ENCODE assay signal across 8 cellular contexts in genomic region chr2:73268831-73269685, GRCh38. TPM values are rescaled to one million over a fixed set of nuclear protein-coding genes. Genes with fewer than 3 reads are reported as not detected.
DNase-seq lines count a peak whose midpoint lies in the region; ATAC-seq and TF ChIP-seq lines count a peak whose summit lies in the region.

No MANE protein-coding gene starts in this region.

- no peaks in the 10 kb centered on the region for H3K27me3 ChIP-seq in lung (ENCODE audit: control insufficient read depth, insufficient read depth)

- no peak overlapping the region for H3K4me3 ChIP-seq in lung

- peak; percentile 40 for DNase-seq in HT-29 (ENCODE audit: low spot score)
- peak; percentile 62 to 82 (median 72) for DNase-seq in T-helper 1 cell
- DNase-seq in astrocyte of the hippocampus (ENCODE audit: low read depth, low spot score), result peak; percentile 69
- DNase-seq in lung (ENCODE audit: low spot score), result no peak
- peak; percentile 52 to 62 for DNase-seq in stimulated activated CD8-positive, alpha-beta memory T cell treated with anti-CD3 and anti-CD28 coated beads, Interleukin-2, amount 100 ng/mL, for 48 hours (ENCODE audit: low read depth in 2 of 2)
- DNase-seq in hepatic stellate cell (ENCODE audit: low spot score), result no peak
- no peak for DNase-seq in epidermal melanocyte (ENCODE audit: insufficient read length, low spot score)

- H3K36me3 ChIP-seq in lung (ENCODE audit: control insufficient read depth in 2 of 2, insufficient read depth in 2 of 2, low read length in 2 of 2), result peaks cover 0 to under 1% of the 10 kb centered on the region in 2 donors

- ATAC-seq in GM19328 (IDR thresholded peaks at IDR 0.05; ENCODE audit: unreplicated experiment) (peak; percentile 76), lung (ENCODE audit: insufficient read depth, low FRiP score) (peak; percentile 37)

- H3K9me3 ChIP-seq in lung (ENCODE audit: control insufficient read depth in 2 of 2, insufficient read depth in 1 of 2, low read length in 1 of 2), result peaks cover 0 to 8% of the 10 kb centered on the region in 2 donors

- no peak for TF ChIP-seq CTCF in lung (IDR thresholded peaks at IDR 0.05; ENCODE audit: control extremely low read depth, extremely low read depth)

- H3K27ac ChIP-seq in lung (ENCODE audit: low read depth in 1 of 2, low read length in 1 of 2), result no peak overlapping the region

- WGBS in lung, 2 donors, result 17 to 26% methylated on average over 94 to 113 of the region's 113 CpGs

- H3K4me1 ChIP-seq in lung (ENCODE audit: control insufficient read depth in 2 of 2, insufficient read depth in 2 of 2, low read length in 2 of 2), result peaks cover 0 to 8% of the 10 kb centered on the region in 2 donors

RNA-seq across cellular contexts. Expression of gene FBXO41, which starts 15.2 kb away (rescaled TPM):
- 18.0 and 26.8 TPM in 2 replicates for total RNA-seq in HT-29 (2014; rRNA removed; shearing (Covaris generic))
- total RNA-seq in lung, result 1 to 10 TPM in 1 of 2 donors, under 1 TPM in 1; 0.97 to 5.0 TPM
- 1 to 10 TPM in 1 of 2 donors, under 1 TPM in 1; 0.93 to 2.4 TPM for polyA plus RNA-seq in lung

RNA-seq across cellular contexts. Expression of gene EGR4, which starts 24.3 kb away (rescaled TPM):
- 0.37 and 2.2 TPM in 2 replicates for total RNA-seq in HT-29 (2014; rRNA removed; shearing (Covaris generic))
- not detected for total RNA-seq in lung
- polyA plus RNA-seq in lung, result under 1 TPM in 1 of 2 donors, not detected in 1; 0.30 TPM

RNA-seq across cellular contexts. Expression of gene CCT7, which starts 35.0 kb away (rescaled TPM):
- total RNA-seq in HT-29 (2014; rRNA removed; shearing (Covaris generic)), result 502 and 515 TPM in 2 replicates
- 100 to 1,000 TPM; 129 to 207 TPM for total RNA-seq in lung
- 100 to 1,000 TPM; 163 to 193 TPM for polyA plus RNA-seq in lung

RNA-seq across cellular contexts. Expression of gene PRADC1, which starts 36.0 kb away (rescaled TPM):
- total RNA-seq in HT-29 (2014; rRNA removed; shearing (Covaris generic)), result 24.1 and 29.7 TPM in 2 replicates
- 10 to 100 TPM in 1 of 2 donors, 1 to 10 TPM in 1; 4.4 to 20.7 TPM for total RNA-seq in lung
- polyA plus RNA-seq in lung, result 10 to 100 TPM; 18.7 to 18.8 TPM

RNA-seq across cellular contexts. Expression of gene SMYD5, which starts 55.0 kb away (rescaled TPM):
- total RNA-seq in HT-29 (2014; rRNA removed; shearing (Covaris generic)), result 40.3 and 45.9 TPM in 2 replicates
- total RNA-seq in lung, result 10 to 100 TPM; 10.8 to 19.5 TPM
- polyA plus RNA-seq in lung, result 10 to 100 TPM; 15.0 to 16.8 TPM

Comparison
In these comparisons a context has a peak if more than half of its experiments do, and no peak if none do; other contexts are left out.
1. DNase-seq: peak in HT-29 (single experiment), T-helper 1 cell (5 of 5), astrocyte of the hippocampus (single experiment) and stimulated activated CD8-positive, alpha-beta memory T cell treated with anti-CD3 and anti-CD28 coated beads, Interleukin-2, amount 100 ng/mL, for 48 hours (2 of 2); none in lung (single experiment), hepatic stellate cell (single experiment) and epidermal melanocyte (single experiment).